Comparison of ENCODE assay signal across 8 cellular contexts in genomic region chr18:58135170-58135569, GRCh38.
A peak's percentile ranks its signal among the peaks of the same experiment; 100 is the strongest.
DNase-seq lines count a peak whose midpoint lies in the region; ATAC-seq and TF ChIP-seq lines count a peak whose summit lies in the region.

No MANE protein-coding gene starts in this region.

- peak; percentile 72 for ATAC-seq in GM18870 (IDR thresholded peaks at IDR 0.05; ENCODE audit: unreplicated experiment)

- no peak overlapping the region for H3K4me3 ChIP-seq in MM.1S (ENCODE audit: low read length)
- no peak overlapping the region for H3K4me3 ChIP-seq in fibroblast of mammary gland (ENCODE audit: control insufficient read depth, low read depth, low read length)

- H3K27ac ChIP-seq in MM.1S (ENCODE audit: low read length), result no peak overlapping the region
- H3K27ac ChIP-seq in RWPE1, result no peak overlapping the region

- peaks cover 7% of the 10 kb centered on the region; the same call in 1 of the 2 replicates for H3K4me1 ChIP-seq in MM.1S (ENCODE audit: low read length)

- TF ChIP-seq CTCF in MM.1S (IDR thresholded peaks at IDR 0.05; ENCODE audit: low read length) (no peak), fibroblast of mammary gland (conservative IDR thresholded peaks at IDR 0.05; ENCODE audit: control insufficient read depth, insufficient read depth, low read depth, low read length) (no peak), RWPE1 (conservative IDR thresholded peaks at IDR 0.05; ENCODE audit: low read depth) (no peak)

- no peaks in the 10 kb centered on the region for H3F3A ChIP-seq in MM.1S (ENCODE audit: insufficient read depth, low read length)

- H4K20me1 ChIP-seq in MM.1S (ENCODE audit: insufficient read depth, low read length), result no peaks in the 10 kb centered on the region

- no peaks in the 10 kb centered on the region for H3K36me3 ChIP-seq in MM.1S (replicated peaks; ENCODE audit: insufficient read depth, low read length)

- H3K79me2 ChIP-seq in MM.1S (ENCODE audit: low read length), result no peaks in the 10 kb centered on the region

- POLR2A ChIA-PET in RWPE1 (lab: Yijun Ruan, JAX; ENCODE audit: low non-redundant PET), result no interaction called here

- CTCF ChIA-PET in RWPE1 (lab: Yijun Ruan, JAX), result interaction anchor here (1.1 to 1.4 kb wide), 3 partner anchors 9 to 92 kb away, joined by 3 to 7 read pairs (median 4); partner anchors contain the start of gene NEDD4L

- H3K27me3 ChIP-seq in MM.1S (replicated peaks; ENCODE audit: insufficient read depth, low read length), result no peaks in the 10 kb centered on the region

- no peak overlapping the region for H2AFZ ChIP-seq in MM.1S (ENCODE audit: low read length)

- H3K4me2 ChIP-seq in MM.1S (ENCODE audit: low read depth, low read length), result peak overlapping the region; percentile 50; the same call in 1 of the 2 replicates

- no peak overlapping the region for H3K9ac ChIP-seq in MM.1S (ENCODE audit: low read length)

- H3K9me2 ChIP-seq in MM.1S (replicated peaks; ENCODE audit: insufficient read depth, low read length), result no peaks in the 10 kb centered on the region

- DNase-seq in A172 (ENCODE audit: low spot score) (peak; percentile 32), MM.1S (peak; percentile 38), fibroblast of mammary gland (ENCODE audit: low read depth) (peak; percentile 87), putamen (ENCODE audit: low spot score) (no peak), RWPE1 (ENCODE audit: low spot score) (no peak), amygdala (lab: John Stamatoyannopoulos, UW) (no peak), DMS153 (lab: John Stamatoyannopoulos, UW) (no peak)

- H3K9me3 ChIP-seq in MM.1S (replicated peaks; ENCODE audit: insufficient read depth, low read length), result no peaks in the 10 kb centered on the region

Comparison
In these comparisons a context has a peak if more than half of its experiments do, and no peak if none do; other contexts are left out.
1. DNase-seq: peak in A172 (single experiment), MM.1S (single experiment) and fibroblast of mammary gland (single experiment); none in putamen (single experiment), RWPE1 (single experiment), amygdala (0 of 56) and DMS153 (single experiment).